In genomic region chr7:30159153-30159552, GRCh38 we compare ENCODE assay signal across 10 cellular contexts. TPM values are rescaled to one million over a fixed set of nuclear protein-coding genes. Genes with fewer than 3 reads are reported as not detected.
A peak's percentile ranks its signal among the peaks of the same experiment; 100 is the strongest.
DNase-seq lines count a peak whose midpoint lies in the region; ATAC-seq and TF ChIP-seq lines count a peak whose summit lies in the region.
"Had no signal": no experiment of that assay in that cellular context is flagged by ENCODE, and none has a peak within 500 bp of the region (broad histone marks: within the 10 kb centered on the region; RNA-seq: fewer than 3 reads in every experiment).

No MANE protein-coding gene starts in this region.

- peak overlapping the region; percentile 79 for H3K4me2 ChIP-seq in BLaER1

- DNase-seq in NCI-H526 treated with DMSO at 0.1 percent for 48 hours (lab: John Stamatoyannopoulos, UW), result peak; percentile 29
- DNase-seq in germinal center (ENCODE audit: low spot score), result peak; percentile 26
- no peak for DNase-seq in cardiac septum (ENCODE audit: low spot score)
- no peak for DNase-seq in omental fat pad (ENCODE audit: low spot score)
- no peak for DNase-seq in DMS79 (lab: John Stamatoyannopoulos, UW)
- no peak for DNase-seq in cerebellum (ENCODE audit: low spot score)

- H4K20me1 ChIP-seq in BLaER1, result no peaks in the 10 kb centered on the region

- no peak for TF ChIP-seq CTCF in omental fat pad (IDR thresholded peaks at IDR 0.05)

- H3K27ac ChIP-seq in BLaER1, result no peak overlapping the region

- intact Hi-C loops in cardiac septum (cut with DNase I), result no loop called here

- peak; percentile 43 for ATAC-seq in HG02870 (IDR thresholded peaks at IDR 0.05; ENCODE audit: unreplicated experiment)
- no peak for ATAC-seq in omental fat pad (ENCODE audit: low FRiP score)
- ATAC-seq: activated CD4-positive, CD25-positive, alpha-beta regulatory T cell treated with anti-CD3 and anti-CD28 coated beads, Interleukin-2, amount 50 U/mL, for 24 hours had no signal

- H3K4me3 ChIP-seq in BLaER1, result no peak overlapping the region
- H3K4me3 ChIP-seq: Peyer's patch had no signal

- no peaks in the 10 kb centered on the region for H3K27me3 ChIP-seq in BLaER1
- H3K27me3 ChIP-seq: Peyer's patch had no signal

- no peaks in the 10 kb centered on the region for H3K36me3 ChIP-seq in BLaER1
- H3K36me3 ChIP-seq: Peyer's patch had no signal

- H3K9ac ChIP-seq in BLaER1, result no peak overlapping the region

- no peaks in the 10 kb centered on the region for H3K9me3 ChIP-seq in BLaER1
- H3K9me3 ChIP-seq: Peyer's patch had no signal

- peaks cover 100% of the 10 kb centered on the region for H3K4me1 ChIP-seq in BLaER1

RNA-seq across cellular contexts. Expression of gene MTURN, which starts 24.4 kb away (rescaled TPM):
- total RNA-seq in cardiac septum, result 49.3 TPM
- total RNA-seq in omental fat pad, result 100 to 1,000 TPM in 3 of 4 donors, 10 to 100 TPM in 1; 94.7 to 179 (median 122) TPM
- 137 TPM for total RNA-seq in cerebellum

Comparison
In these comparisons a context has a peak if more than half of its experiments do, and no peak if none do; other contexts are left out.
1. DNase-seq: peak in NCI-H526 treated with DMSO at 0.1 percent for 48 hours (single experiment) and germinal center (single experiment); none in cardiac septum (single experiment), omental fat pad (single experiment), DMS79 (single experiment) and cerebellum (single experiment).